1 cellular context compared by ENCODE assay signal in genomic region chrX:53081925-53082772, GRCh38.
A peak's percentile ranks its signal among the peaks of the same experiment; 100 is the strongest.
TF ChIP-seq lines count a peak whose summit lies in the region.

TSS of gene TSPYL2 (plus strand) at chrX:53082367. CDS start at chrX:53082499, 132 bp downstream.

TF ChIP-seq in HepG2, 621 proteins besides CTCF, POLR2A, EP300 and RAD21 (continued from another document and continues in another):
- TF ChIP-seq, protein P1, sequence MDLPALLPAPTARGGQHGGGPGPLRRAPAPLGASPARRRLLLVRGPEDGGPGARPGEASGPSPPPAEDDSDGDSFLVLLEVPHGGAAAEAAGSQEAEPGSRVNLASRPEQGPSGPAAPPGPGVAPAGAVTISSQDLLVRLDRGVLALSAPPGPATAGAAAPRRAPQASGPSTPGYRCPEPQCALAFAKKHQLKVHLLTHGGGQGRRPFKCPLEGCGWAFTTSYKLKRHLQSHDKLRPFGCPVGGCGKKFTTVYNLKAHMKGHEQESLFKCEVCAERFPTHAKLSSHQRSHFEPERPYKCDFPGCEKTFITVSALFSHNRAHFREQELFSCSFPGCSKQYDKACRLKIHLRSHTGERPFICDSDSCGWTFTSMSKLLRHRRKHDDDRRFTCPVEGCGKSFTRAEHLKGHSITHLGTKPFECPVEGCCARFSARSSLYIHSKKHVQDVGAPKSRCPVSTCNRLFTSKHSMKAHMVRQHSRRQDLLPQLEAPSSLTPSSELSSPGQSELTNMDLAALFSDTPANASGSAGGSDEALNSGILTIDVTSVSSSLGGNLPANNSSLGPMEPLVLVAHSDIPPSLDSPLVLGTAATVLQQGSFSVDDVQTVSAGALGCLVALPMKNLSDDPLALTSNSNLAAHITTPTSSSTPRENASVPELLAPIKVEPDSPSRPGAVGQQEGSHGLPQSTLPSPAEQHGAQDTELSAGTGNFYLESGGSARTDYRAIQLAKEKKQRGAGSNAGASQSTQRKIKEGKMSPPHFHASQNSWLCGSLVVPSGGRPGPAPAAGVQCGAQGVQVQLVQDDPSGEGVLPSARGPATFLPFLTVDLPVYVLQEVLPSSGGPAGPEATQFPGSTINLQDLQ (CRISPR knock-in tag; IDR thresholded peaks at IDR 0.05): no peak
- no peak for TF ChIP-seq ATF3 (CRISPR knock-in tag; IDR thresholded peaks at IDR 0.05)
- no peak for TF ChIP-seq KLF16 (CRISPR knock-in tag; IDR thresholded peaks at IDR 0.05)
- no peak for TF ChIP-seq ZNF777 (CRISPR knock-in tag; IDR thresholded peaks at IDR 0.05)
- no peak for TF ChIP-seq RELA (CRISPR knock-in tag; IDR thresholded peaks at IDR 0.05)
- TF ChIP-seq, protein P2, sequence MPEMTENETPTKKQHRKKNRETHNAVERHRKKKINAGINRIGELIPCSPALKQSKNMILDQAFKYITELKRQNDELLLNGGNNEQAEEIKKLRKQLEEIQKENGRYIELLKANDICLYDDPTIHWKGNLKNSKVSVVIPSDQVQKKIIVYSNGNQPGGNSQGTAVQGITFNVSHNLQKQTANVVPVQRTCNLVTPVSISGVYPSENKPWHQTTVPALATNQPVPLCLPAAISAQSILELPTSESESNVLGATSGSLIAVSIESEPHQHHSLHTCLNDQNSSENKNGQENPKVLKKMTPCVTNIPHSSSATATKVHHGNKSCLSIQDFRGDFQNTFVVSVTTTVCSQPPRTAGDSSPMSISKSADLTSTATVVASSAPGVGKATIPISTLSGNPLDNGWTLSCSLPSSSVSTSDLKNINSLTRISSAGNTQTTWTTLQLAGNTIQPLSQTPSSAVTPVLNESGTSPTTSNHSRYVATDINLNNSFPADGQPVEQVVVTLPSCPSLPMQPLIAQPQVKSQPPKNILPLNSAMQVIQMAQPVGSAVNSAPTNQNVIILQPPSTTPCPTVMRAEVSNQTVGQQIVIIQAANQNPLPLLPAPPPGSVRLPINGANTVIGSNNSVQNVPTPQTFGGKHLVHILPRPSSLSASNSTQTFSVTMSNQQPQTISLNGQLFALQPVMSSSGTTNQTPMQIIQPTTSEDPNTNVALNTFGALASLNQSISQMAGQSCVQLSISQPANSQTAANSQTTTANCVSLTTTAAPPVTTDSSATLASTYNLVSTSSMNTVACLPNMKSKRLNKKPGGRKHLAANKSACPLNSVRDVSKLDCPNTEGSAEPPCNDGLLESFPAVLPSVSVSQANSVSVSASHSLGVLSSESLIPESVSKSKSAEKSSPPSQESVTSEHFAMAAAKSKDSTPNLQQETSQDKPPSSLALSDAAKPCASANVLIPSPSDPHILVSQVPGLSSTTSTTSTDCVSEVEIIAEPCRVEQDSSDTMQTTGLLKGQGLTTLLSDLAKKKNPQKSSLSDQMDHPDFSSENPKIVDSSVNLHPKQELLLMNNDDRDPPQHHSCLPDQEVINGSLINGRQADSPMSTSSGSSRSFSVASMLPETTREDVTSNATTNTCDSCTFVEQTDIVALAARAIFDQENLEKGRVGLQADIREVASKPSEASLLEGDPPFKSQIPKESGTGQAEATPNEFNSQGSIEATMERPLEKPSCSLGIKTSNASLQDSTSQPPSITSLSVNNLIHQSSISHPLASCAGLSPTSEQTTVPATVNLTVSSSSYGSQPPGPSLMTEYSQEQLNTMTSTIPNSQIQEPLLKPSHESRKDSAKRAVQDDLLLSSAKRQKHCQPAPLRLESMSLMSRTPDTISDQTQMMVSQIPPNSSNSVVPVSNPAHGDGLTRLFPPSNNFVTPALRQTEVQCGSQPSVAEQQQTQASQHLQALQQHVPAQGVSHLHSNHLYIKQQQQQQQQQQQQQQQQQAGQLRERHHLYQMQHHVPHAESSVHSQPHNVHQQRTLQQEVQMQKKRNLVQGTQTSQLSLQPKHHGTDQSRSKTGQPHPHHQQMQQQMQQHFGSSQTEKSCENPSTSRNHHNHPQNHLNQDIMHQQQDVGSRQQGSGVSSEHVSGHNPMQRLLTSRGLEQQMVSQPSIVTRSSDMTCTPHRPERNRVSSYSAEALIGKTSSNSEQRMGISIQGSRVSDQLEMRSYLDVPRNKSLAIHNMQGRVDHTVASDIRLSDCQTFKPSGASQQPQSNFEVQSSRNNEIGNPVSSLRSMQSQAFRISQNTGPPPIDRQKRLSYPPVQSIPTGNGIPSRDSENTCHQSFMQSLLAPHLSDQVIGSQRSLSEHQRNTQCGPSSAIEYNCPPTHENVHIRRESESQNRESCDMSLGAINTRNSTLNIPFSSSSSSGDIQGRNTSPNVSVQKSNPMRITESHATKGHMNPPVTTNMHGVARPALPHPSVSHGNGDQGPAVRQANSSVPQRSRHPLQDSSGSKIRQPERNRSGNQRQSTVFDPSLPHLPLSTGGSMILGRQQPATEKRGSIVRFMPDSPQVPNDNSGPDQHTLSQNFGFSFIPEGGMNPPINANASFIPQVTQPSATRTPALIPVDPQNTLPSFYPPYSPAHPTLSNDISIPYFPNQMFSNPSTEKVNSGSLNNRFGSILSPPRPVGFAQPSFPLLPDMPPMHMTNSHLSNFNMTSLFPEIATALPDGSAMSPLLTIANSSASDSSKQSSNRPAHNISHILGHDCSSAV (CRISPR knock-in tag; IDR thresholded peaks at IDR 0.05; ENCODE audit: borderline replicate concordance): no peak
- TF ChIP-seq ZSCAN12 (CRISPR knock-in tag; IDR thresholded peaks at IDR 0.05): no peak
- TF ChIP-seq RARG (CRISPR knock-in tag; IDR thresholded peaks at IDR 0.05; ENCODE audit: low read depth): no peak
- no peak for TF ChIP-seq HHEX (CRISPR knock-in tag; IDR thresholded peaks at IDR 0.05)
- TF ChIP-seq ZBTB20 (CRISPR knock-in tag; IDR thresholded peaks at IDR 0.05; ENCODE audit: borderline replicate concordance, low read depth): no peak
- no peak for TF ChIP-seq PHF5A (CRISPR knock-in tag; IDR thresholded peaks at IDR 0.05; ENCODE audit: low read depth, unreplicated experiment)
- TF ChIP-seq XRCC5 (optimal IDR thresholded peaks at IDR 0.05; ENCODE audit: low read length): no peak
- TF ChIP-seq ZNF597 (CRISPR knock-in tag; IDR thresholded peaks at IDR 0.05): no peak
- no peak for TF ChIP-seq E2F1 (CRISPR knock-in tag; IDR thresholded peaks at IDR 0.05)
- TF ChIP-seq ZNF296 (CRISPR knock-in tag; conservative IDR thresholded peaks at IDR 0.05): no peak
- TF ChIP-seq, protein P3, sequence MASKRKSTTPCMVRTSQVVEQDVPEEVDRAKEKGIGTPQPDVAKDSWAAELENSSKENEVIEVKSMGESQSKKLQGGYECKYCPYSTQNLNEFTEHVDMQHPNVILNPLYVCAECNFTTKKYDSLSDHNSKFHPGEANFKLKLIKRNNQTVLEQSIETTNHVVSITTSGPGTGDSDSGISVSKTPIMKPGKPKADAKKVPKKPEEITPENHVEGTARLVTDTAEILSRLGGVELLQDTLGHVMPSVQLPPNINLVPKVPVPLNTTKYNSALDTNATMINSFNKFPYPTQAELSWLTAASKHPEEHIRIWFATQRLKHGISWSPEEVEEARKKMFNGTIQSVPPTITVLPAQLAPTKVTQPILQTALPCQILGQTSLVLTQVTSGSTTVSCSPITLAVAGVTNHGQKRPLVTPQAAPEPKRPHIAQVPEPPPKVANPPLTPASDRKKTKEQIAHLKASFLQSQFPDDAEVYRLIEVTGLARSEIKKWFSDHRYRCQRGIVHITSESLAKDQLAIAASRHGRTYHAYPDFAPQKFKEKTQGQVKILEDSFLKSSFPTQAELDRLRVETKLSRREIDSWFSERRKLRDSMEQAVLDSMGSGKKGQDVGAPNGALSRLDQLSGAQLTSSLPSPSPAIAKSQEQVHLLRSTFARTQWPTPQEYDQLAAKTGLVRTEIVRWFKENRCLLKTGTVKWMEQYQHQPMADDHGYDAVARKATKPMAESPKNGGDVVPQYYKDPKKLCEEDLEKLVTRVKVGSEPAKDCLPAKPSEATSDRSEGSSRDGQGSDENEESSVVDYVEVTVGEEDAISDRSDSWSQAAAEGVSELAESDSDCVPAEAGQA (IDR thresholded peaks at IDR 0.05; ENCODE audit: low read depth): no peak
- TF ChIP-seq, protein P3 (CRISPR knock-in tag; IDR thresholded peaks at IDR 0.05; ENCODE audit: borderline replicate concordance): no peak
- TF ChIP-seq ZGPAT (CRISPR knock-in tag; IDR thresholded peaks at IDR 0.05): peak; percentile 50; the same call in 1 of the 2 replicates
- TF ChIP-seq SP140L (CRISPR knock-in tag; IDR thresholded peaks at IDR 0.05; ENCODE audit: borderline replicate concordance): no peak
- TF ChIP-seq ZNF576 (CRISPR knock-in tag; IDR thresholded peaks at IDR 0.05): no peak
- TF ChIP-seq DMAP1 (CRISPR knock-in tag; IDR thresholded peaks at IDR 0.05): peak; percentile 23; the same call in 1 of the 2 replicates
- peak; percentile 71 for TF ChIP-seq SP2 (CRISPR knock-in tag; IDR thresholded peaks at IDR 0.05)
- no peak for TF ChIP-seq BCLAF1 (IDR thresholded peaks at IDR 0.05)
- no peak for TF ChIP-seq FOXP1 (IDR thresholded peaks at IDR 0.05)
- TF ChIP-seq FOXP1 (CRISPR knock-in tag; IDR thresholded peaks at IDR 0.05): no peak
- no peak for TF ChIP-seq SUZ12 (IDR thresholded peaks at IDR 0.05; ENCODE audit: low read depth, low read length)
- TF ChIP-seq JUN (CRISPR knock-in tag; IDR thresholded peaks at IDR 0.05): no peak
- TF ChIP-seq HCFC1 (IDR thresholded peaks at IDR 0.05; ENCODE audit: low read depth, low read length): no peak
- peak; percentile 51 for TF ChIP-seq HNRNPLL (IDR thresholded peaks at IDR 0.05; ENCODE audit: low read depth, low read length, poor library complexity, severe bottlenecking)
